8 cellular contexts compared by ENCODE assay signal in genomic region chr3:181726351-181727121, GRCh38. TPM values are rescaled to one million over a fixed set of nuclear protein-coding genes. Genes with fewer than 3 reads are reported as not detected.
DNase-seq lines count a peak whose midpoint lies in the region; ATAC-seq and TF ChIP-seq lines count a peak whose summit lies in the region.

No MANE protein-coding gene starts in this region.

- H3K14ac ChIP-seq in H9 (ENCODE audit: insufficient read depth, low read length), result no peak overlapping the region

- H3K9me3 Mint-ChIP-seq in H9, result no peaks in the 10 kb centered on the region; a peak in 1 of 5 replicates

- H3K27ac ChIP-seq in H9 (ENCODE audit: insufficient read length, low read depth, low read length) (no peak overlapping the region), gastrocnemius medialis (no peak overlapping the region)

- no peak overlapping the region for H4K5ac ChIP-seq in H9 (ENCODE audit: insufficient read length, low read depth, low read length)

- H3K4ac ChIP-seq in H9 (ENCODE audit: low read depth, low read length), result no peak overlapping the region

- H3K27me3 Mint-ChIP-seq in H9 (ENCODE audit: low read depth), result peaks cover 2% of the 10 kb centered on the region

- H3K4me1 ChIP-seq in H9 (ENCODE audit: insufficient read depth, low read length) (peaks cover 31% of the 10 kb centered on the region), gastrocnemius medialis (peaks cover 7 to 11% of the 10 kb centered on the region in 2 donors)

- H3K36me3 Mint-ChIP-seq in H9 (ENCODE audit: insufficient read depth in 1 of 3, low read depth in 3 of 3), result peaks cover 0 to 18% (median 17%) of the 10 kb centered on the region in 3 experiments; a peak in 4 of 7 replicates

- in situ Hi-C loops in gastrocnemius medialis (cut with MboI; ENCODE audit: low sequenced_read_pairs in 4 of 4), result no loop called here

- no peak overlapping the region for H3T11ph ChIP-seq in H9 (ENCODE audit: low read length)

- intact Hi-C loops in head of caudate nucleus (cut with DNase I), result no loop called here
- intact Hi-C loops in gastrocnemius medialis (cut with DNase I; ENCODE audit: low total_unique reads), result no loop called here

- H3K4me3 ChIP-seq in gastrocnemius medialis, result peak overlapping the region in 3 of 4 donors; percentile 12 to 49 (median 24)

- DNase-seq in H9 (peak; percentile 81), SK-N-DZ (ENCODE audit: low spot score) (peak; percentile 14), head of caudate nucleus (peak in 34 of 42 donors; percentile 44 to 88 (median 69)), gastrocnemius medialis (no peak), putamen (ENCODE audit: low spot score) (no peak), AG20443 (ENCODE audit: low spot score) (no peak)

- no peak overlapping the region for H2BK5ac ChIP-seq in H9 (ENCODE audit: insufficient read length, low read length)

- no CpG with 5 or more reads among the region's 47 CpGs for WGBS in H9 (ENCODE audit: extremely low coverage, insufficient read length, low lambda C conversion rate)

- H3K4me2 ChIP-seq in H9 (ENCODE audit: insufficient read depth, insufficient read length, low read length), result peak overlapping the region; percentile 97

- ATAC-seq in gastrocnemius medialis, result no peak
- ATAC-seq in GM19452 (IDR thresholded peaks at IDR 0.05; ENCODE audit: unreplicated experiment), result no peak
- no peak for ATAC-seq in GM19395 (IDR thresholded peaks at IDR 0.05; ENCODE audit: unreplicated experiment)

- no peak overlapping the region for H3K9ac ChIP-seq in H9 (ENCODE audit: extremely low read depth, insufficient read length, low read length)

- H2BK12ac ChIP-seq in H9 (ENCODE audit: insufficient read length, low read depth, low read length), result no peak overlapping the region

- H3K23ac ChIP-seq in H9 (ENCODE audit: insufficient read length, low read depth, low read length), result no peak overlapping the region

- TF ChIP-seq POLR2A in gastrocnemius medialis (IDR thresholded peaks at IDR 0.05), result no peak

- no peaks in the 10 kb centered on the region for H3K79me1 ChIP-seq in H9 (ENCODE audit: insufficient read depth, low read depth, low read length, poor library complexity, severe bottlenecking)

- no peak overlapping the region for H2BK120ac ChIP-seq in H9 (ENCODE audit: low read depth, low read length, poor library complexity, severe bottlenecking)

- H3K4me1 Mint-ChIP-seq in H9, result peaks cover 80 to 89% of the 10 kb centered on the region in 2 experiments

- H2BK20ac ChIP-seq in H9 (ENCODE audit: low read depth, low read length, poor library complexity, severe bottlenecking), result no peak overlapping the region

- peaks cover 32% of the 10 kb centered on the region for H3K23me2 ChIP-seq in H9 (ENCODE audit: insufficient read length, low read depth, low read length, poor library complexity, severe bottlenecking)

- H3K4me3 Mint-ChIP-seq in H9, result peak overlapping the region; percentile 71 to 85

- no peak overlapping the region for H2BK15ac ChIP-seq in H9 (ENCODE audit: low read depth, low read length)

- no peak overlapping the region for H3K56ac ChIP-seq in H9 (ENCODE audit: insufficient read length, low read depth, low read length)

- no peak overlapping the region for H4K8ac ChIP-seq in H9 (replicated peaks; ENCODE audit: insufficient read length, low read depth, low read length)

- H4K91ac ChIP-seq in H9 (ENCODE audit: insufficient read length, low read depth, low read length), result no peak overlapping the region

- no peaks in the 10 kb centered on the region for H4K20me1 ChIP-seq in H9 (ENCODE audit: control insufficient read depth, insufficient read depth, insufficient read length)

- H3K9me3 ChIP-seq in H9 (ENCODE audit: control insufficient read depth, low read depth, low read length) (no peaks in the 10 kb centered on the region), gastrocnemius medialis (no peaks in the 10 kb centered on the region)

- H2AFZ ChIP-seq in H9 (ENCODE audit: low read length), result no peak overlapping the region

- no peak overlapping the region for H2AK5ac ChIP-seq in H9 (ENCODE audit: insufficient read length, low read length)

- H3K27me3 ChIP-seq in H9 (ENCODE audit: insufficient read depth, low read length) (peaks cover 9% of the 10 kb centered on the region; the same call in 1 of the 2 replicates), gastrocnemius medialis (peaks cover 92 to 98% (median 95%) of the 10 kb centered on the region in 3 donors)

- H3K27ac Mint-ChIP-seq in H9, result peak overlapping the region in 2 of 3 experiments; percentile 54 to 96; a peak in 5 of 7 replicates

- TF ChIP-seq CTCF in H9 (conservative IDR thresholded peaks at IDR 0.05) (peak; percentile 67), gastrocnemius medialis (IDR thresholded peaks at IDR 0.05 in 4 of 5, conservative IDR thresholded peaks at IDR 0.05 in 1 of 5) (no peak)

- no peaks in the 10 kb centered on the region for H3K36me3 ChIP-seq in gastrocnemius medialis

- no peaks in the 10 kb centered on the region for H3K79me2 ChIP-seq in H9 (ENCODE audit: insufficient read depth, low read length)

- no peak overlapping the region for H3K18ac ChIP-seq in H9 (ENCODE audit: insufficient read length, low read depth, low read length)

RNA-seq across cellular contexts. Expression of gene SOX2, which starts 14.8 kb away (rescaled TPM):
- 307 and 316 TPM in 2 replicates for total RNA-seq in H9 (2021)
- polyA plus RNA-seq in SK-N-DZ (2014; cell fraction: cytosol; rRNA removed), result not detected in 2 replicates
- 0.23 TPM in 1 of 2 replicates, not detected in the other for polyA plus RNA-seq in SK-N-DZ (2014; cell fraction: nucleus; rRNA removed)
- total RNA-seq in gastrocnemius medialis, result under 1 TPM in 1 of 4 donors, not detected in 3; 0.53 TPM

Comparison
In these comparisons a context has a peak if more than half of its experiments do, and no peak if none do; other contexts are left out.
1. DNase-seq: peak in H9 (single experiment), SK-N-DZ (single experiment) and head of caudate nucleus (34 of 42); none in gastrocnemius medialis (0 of 2), putamen (single experiment) and AG20443 (single experiment).
2. RNA of gene SOX2, which starts 14.8 kb away (total RNA-seq): 307 to 316 TPM in H9; 0.53 TPM in gastrocnemius medialis; every median in the first group is over 100 times any median in the second.